In the genomic region with DNA sequence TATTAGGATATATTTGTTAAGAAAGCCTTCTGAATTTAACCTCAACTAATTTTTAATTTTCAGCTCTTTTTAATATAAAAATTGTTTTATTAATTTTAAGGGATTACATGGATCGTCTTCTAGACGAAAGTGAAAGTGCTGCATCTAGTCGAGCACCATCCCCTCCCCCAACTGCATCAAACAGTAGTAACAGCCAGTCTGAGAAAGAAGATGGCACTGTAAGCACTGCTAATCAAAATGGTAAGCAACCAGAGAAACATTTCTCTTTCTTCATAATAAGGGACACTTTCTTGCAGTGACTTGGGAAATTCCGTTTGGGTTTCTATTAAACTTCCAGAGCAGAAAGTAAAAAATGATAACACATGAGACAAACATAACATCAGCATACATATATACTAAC, we compare ENCODE assay signal across 8 cellular contexts. TPM values are rescaled to one million over a fixed set of nuclear protein-coding genes. Genes with fewer than 3 reads are reported as not detected.
A peak's percentile ranks its signal among the peaks of the same experiment; 100 is the strongest.
DNase-seq lines count a peak whose midpoint lies in the region; ATAC-seq and TF ChIP-seq lines count a peak whose summit lies in the region.

No MANE protein-coding gene starts in this region.

- no peaks in the 10 kb centered on the region for H3K27me3 ChIP-seq in spleen (replicated peaks in 1 of 7)

- TF ChIP-seq POLR2A in spleen (IDR thresholded peaks at IDR 0.05) = no peak

- H3K9me3 ChIP-seq in spleen = no peaks in the 10 kb centered on the region

- H3K4me3 ChIP-seq in spleen = peak overlapping the region in 6 of 8 donors; percentile 15 to 52 (median 20)

- WGBS in spleen, 5 donors = 17 to 30% (median 21%) methylated on average over 4 of the region's 4 CpGs

- peak overlapping the region; percentile 20 to 83 (median 71) for H3K27ac ChIP-seq in spleen

- intact Hi-C loops in spleen (cut with DNase I; ENCODE audit: low total_unique reads) = no loop called here

- H3K4me1 ChIP-seq in spleen = peaks cover 0 to 32% (median 23%) of the 10 kb centered on the region in 6 donors

- ATAC-seq in GM18873 (IDR thresholded peaks at IDR 0.05; ENCODE audit: low FRiP score, unreplicated experiment) = no peak
- ATAC-seq in SK-N-SH treated with all-trans-retinoic acid at 6 μM for 48 hours = no peak

- DNase-seq in GM03348 (ENCODE audit: low spot score) (peak; percentile 11), fibroblast of peridontal ligament (ENCODE audit: extremely low read depth) (peak; percentile 69), spleen (no peak), NCI-H1048 (lab: John Stamatoyannopoulos, UW) (no peak), NCI-H1417 treated with DMSO at 0.1 percent for 48 hours (lab: John Stamatoyannopoulos, UW) (no peak)
- DNase-seq in activated CD4-positive, alpha-beta T cell treated with anti-CD3 and anti-CD28 coated beads for 24 hours (ENCODE audit: low read depth in 2 of 2) = peak; percentile 9 to 14

- TF ChIP-seq CTCF in spleen (IDR thresholded peaks at IDR 0.05 in 8 of 11, conservative IDR thresholded peaks at IDR 0.05 in 3 of 11) = no peak

- H3K36me3 ChIP-seq in spleen = peaks cover 0 to 97% (median 49%) of the 10 kb centered on the region in 6 donors

TF ChIP-seq in SK-N-SH treated with all-trans-retinoic acid at 6 μM for 48 hours, 23 proteins besides CTCF, POLR2A, EP300 and RAD21:
- no peak for TF ChIP-seq BACH2 (CRISPR knock-in tag; IDR thresholded peaks at IDR 0.05; ENCODE audit: borderline replicate concordance)
- TF ChIP-seq, protein P1, sequence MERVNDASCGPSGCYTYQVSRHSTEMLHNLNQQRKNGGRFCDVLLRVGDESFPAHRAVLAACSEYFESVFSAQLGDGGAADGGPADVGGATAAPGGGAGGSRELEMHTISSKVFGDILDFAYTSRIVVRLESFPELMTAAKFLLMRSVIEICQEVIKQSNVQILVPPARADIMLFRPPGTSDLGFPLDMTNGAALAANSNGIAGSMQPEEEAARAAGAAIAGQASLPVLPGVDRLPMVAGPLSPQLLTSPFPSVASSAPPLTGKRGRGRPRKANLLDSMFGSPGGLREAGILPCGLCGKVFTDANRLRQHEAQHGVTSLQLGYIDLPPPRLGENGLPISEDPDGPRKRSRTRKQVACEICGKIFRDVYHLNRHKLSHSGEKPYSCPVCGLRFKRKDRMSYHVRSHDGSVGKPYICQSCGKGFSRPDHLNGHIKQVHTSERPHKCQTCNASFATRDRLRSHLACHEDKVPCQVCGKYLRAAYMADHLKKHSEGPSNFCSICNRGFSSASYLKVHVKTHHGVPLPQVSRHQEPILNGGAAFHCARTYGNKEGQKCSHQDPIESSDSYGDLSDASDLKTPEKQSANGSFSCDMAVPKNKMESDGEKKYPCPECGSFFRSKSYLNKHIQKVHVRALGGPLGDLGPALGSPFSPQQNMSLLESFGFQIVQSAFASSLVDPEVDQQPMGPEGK (CRISPR knock-in tag; IDR thresholded peaks at IDR 0.05; ENCODE audit: borderline replicate concordance) = no peak
- TF ChIP-seq TOX (CRISPR knock-in tag; IDR thresholded peaks at IDR 0.05; ENCODE audit: borderline replicate concordance) = no peak
- no peak for TF ChIP-seq RARB (CRISPR knock-in tag; IDR thresholded peaks at IDR 0.05)
- TF ChIP-seq, protein P2, sequence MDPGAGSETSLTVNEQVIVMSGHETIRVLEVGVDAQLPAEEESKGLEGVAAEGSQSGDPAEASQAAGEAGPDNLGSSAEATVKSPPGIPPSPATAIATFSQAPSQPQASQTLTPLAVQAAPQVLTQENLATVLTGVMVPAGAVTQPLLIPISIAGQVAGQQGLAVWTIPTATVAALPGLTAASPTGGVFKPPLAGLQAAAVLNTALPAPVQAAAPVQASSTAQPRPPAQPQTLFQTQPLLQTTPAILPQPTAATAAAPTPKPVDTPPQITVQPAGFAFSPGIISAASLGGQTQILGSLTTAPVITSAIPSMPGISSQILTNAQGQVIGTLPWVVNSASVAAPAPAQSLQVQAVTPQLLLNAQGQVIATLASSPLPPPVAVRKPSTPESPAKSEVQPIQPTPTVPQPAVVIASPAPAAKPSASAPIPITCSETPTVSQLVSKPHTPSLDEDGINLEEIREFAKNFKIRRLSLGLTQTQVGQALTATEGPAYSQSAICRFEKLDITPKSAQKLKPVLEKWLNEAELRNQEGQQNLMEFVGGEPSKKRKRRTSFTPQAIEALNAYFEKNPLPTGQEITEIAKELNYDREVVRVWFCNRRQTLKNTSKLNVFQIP (CRISPR knock-in tag; IDR thresholded peaks at IDR 0.05; ENCODE audit: borderline replicate concordance, low read depth) = no peak
- TF ChIP-seq OSR1 (CRISPR knock-in tag; IDR thresholded peaks at IDR 0.05) = no peak
- TF ChIP-seq CSDC2 (CRISPR knock-in tag; IDR thresholded peaks at IDR 0.05) = no peak
- no peak for TF ChIP-seq ESRRG (CRISPR knock-in tag; IDR thresholded peaks at IDR 0.05)

RNA-seq across cellular contexts. Expression of a gene that starts 56.9 kb away (rescaled TPM):
- 10 to 100 TPM; 42.2 to 55.8 (median 46.5) TPM for total RNA-seq in spleen
- 10 to 100 TPM; 10.3 to 15.7 (median 12.5) TPM for polyA plus RNA-seq in spleen

RNA-seq across cellular contexts. Expression of a gene that starts 57.0 kb away (rescaled TPM):
- total RNA-seq in spleen = 1 to 10 TPM; 2.3 to 8.1 (median 6.0) TPM
- polyA plus RNA-seq in spleen = 1 to 10 TPM in 1 of 3 donors, under 1 TPM in 2; 0.78 to 1.6 (median 0.99) TPM

Comparison
In these comparisons a context has a peak if more than half of its experiments do, and no peak if none do; other contexts are left out.
1. DNase-seq: peak in GM03348 (single experiment), activated CD4-positive, alpha-beta T cell treated with anti-CD3 and anti-CD28 coated beads for 24 hours (2 of 2) and fibroblast of peridontal ligament (single experiment); none in spleen (single experiment), NCI-H1048 (single experiment) and NCI-H1417 treated with DMSO at 0.1 percent for 48 hours (single experiment).